ENCODE assay signal across 20 cellular contexts in genomic region chr2:137333386-137333972, GRCh38.
DNase-seq lines count a peak whose midpoint lies in the region; ATAC-seq, FAIRE-seq and TF ChIP-seq lines count a peak whose summit lies in the region.
"Had no signal": no experiment of that assay in that cellular context is flagged by ENCODE, and none has a peak within 500 bp of the region (broad histone marks: within the 10 kb centered on the region; RNA-seq: fewer than 3 reads in every experiment).

No MANE protein-coding gene starts in this region.

- no peak for ATAC-seq in GM21723 (IDR thresholded peaks at IDR 0.05; ENCODE audit: unreplicated experiment)
- ATAC-seq: activated CD4-positive, alpha-beta T cell treated with anti-CD3 and anti-CD28 coated beads for 36 hours; activated T-cell treated with anti-CD3 and anti-CD28 coated beads, Interleukin-2, amount 50 U/mL, for 72 hours; gastroesophageal sphincter; stimulated activated memory B cell treated with anti-CD40 and anti-IgM and Interleukin-4, amounts not matched to agents 10 μg/mL and 1 μg/mL and 100 μg/mL, for 72 hours; T-helper 17 cell had no signal

- TF ChIP-seq CTCF in astrocyte (IDR thresholded peaks at IDR 0.05; ENCODE audit: insufficient read depth, low read depth, low read length): no peak

- H2BK5ac ChIP-seq in mesendoderm (ENCODE audit: low read length): no peak overlapping the region

- no peak overlapping the region for H3K4me2 ChIP-seq in astrocyte (ENCODE audit: low read length)
- no peak overlapping the region for H3K4me2 ChIP-seq in mesendoderm (ENCODE audit: low read length)

- H2AFZ ChIP-seq in astrocyte (ENCODE audit: low read depth, low read length): no peak overlapping the region

- no CpG with 5 or more reads among the region's 2 CpGs for WGBS in mesendoderm (ENCODE audit: extremely low coverage, insufficient coverage, low lambda C conversion rate)

- H3K27ac Mint-ChIP-seq in astrocyte (ENCODE audit: unreplicated experiment): peak overlapping the region; percentile 59
- H3K27ac Mint-ChIP-seq: activated CD4-positive, alpha-beta T cell treated with anti-CD3 and anti-CD28 coated beads for 36 hours; activated T-cell treated with anti-CD3 and anti-CD28 coated beads, Interleukin-2, amount 50 U/mL, for 72 hours; naive B cell; stimulated activated memory B cell treated with anti-CD40 and anti-IgM and Interleukin-4, amounts not matched to agents 10 μg/mL and 1 μg/mL and 100 μg/mL, for 72 hours; T-helper 17 cell had no signal

- no peak overlapping the region for H4K5ac ChIP-seq in mesendoderm (ENCODE audit: low read length)

- H2BK15ac ChIP-seq in mesendoderm (replicated peaks; ENCODE audit: low read depth): no peak overlapping the region

- H3K4me1 ChIP-seq in astrocyte (ENCODE audit: insufficient read depth, low read length): no peaks in the 10 kb centered on the region
- no peaks in the 10 kb centered on the region for H3K4me1 ChIP-seq in mesendoderm (ENCODE audit: control insufficient read depth, low read depth, low read length)

- H3K23ac ChIP-seq in mesendoderm (ENCODE audit: low read length): no peak overlapping the region

- no peaks in the 10 kb centered on the region for H3K79me1 ChIP-seq in mesendoderm (ENCODE audit: low read length)

- FAIRE-seq in HTR-8/SVneo (lab: Jason Lieb, UNC) (no peak), astrocyte (lab: Jason Lieb, UNC) (no peak)

- no peak overlapping the region for H2BK120ac ChIP-seq in mesendoderm (ENCODE audit: low read depth, low read length)

- peaks cover 12% of the 10 kb centered on the region for H3K4me1 Mint-ChIP-seq in astrocyte (ENCODE audit: low read depth, unreplicated experiment)
- H3K4me1 Mint-ChIP-seq: activated CD4-positive, alpha-beta T cell treated with anti-CD3 and anti-CD28 coated beads for 36 hours; naive B cell; stimulated activated memory B cell treated with anti-CD40 and anti-IgM and Interleukin-4, amounts not matched to agents 10 μg/mL and 1 μg/mL and 100 μg/mL, for 72 hours; T-helper 17 cell had no signal

- H3K4ac ChIP-seq in mesendoderm (ENCODE audit: low read depth, low read length): no peak overlapping the region

- H3K18ac ChIP-seq in mesendoderm (ENCODE audit: low read length): no peak overlapping the region

- H3K4me3 Mint-ChIP-seq in astrocyte (ENCODE audit: unreplicated experiment): no peak overlapping the region
- H3K4me3 Mint-ChIP-seq: activated CD4-positive, alpha-beta T cell treated with anti-CD3 and anti-CD28 coated beads for 36 hours; activated T-cell treated with anti-CD3 and anti-CD28 coated beads, Interleukin-2, amount 50 U/mL, for 72 hours; naive B cell; stimulated activated memory B cell treated with anti-CD40 and anti-IgM and Interleukin-4, amounts not matched to agents 10 μg/mL and 1 μg/mL and 100 μg/mL, for 72 hours; T-helper 17 cell had no signal

- H3K27ac ChIP-seq in astrocyte (ENCODE audit: low read depth, low read length) (no peak overlapping the region), mesendoderm (ENCODE audit: low read depth, low read length) (no peak overlapping the region)
- H3K27ac ChIP-seq: C4-2B, dorsolateral prefrontal cortex, gastroesophageal sphincter had no signal

- no peak overlapping the region for H4K8ac ChIP-seq in mesendoderm (ENCODE audit: low read depth, low read length)

- H4K20me1 ChIP-seq in astrocyte (ENCODE audit: insufficient read depth, low read length): no peaks in the 10 kb centered on the region

- H3K9ac ChIP-seq in astrocyte (ENCODE audit: low read length) (no peak overlapping the region), mesendoderm (ENCODE audit: low read length) (no peak overlapping the region)

- H2AK5ac ChIP-seq in mesendoderm (ENCODE audit: low read length): no peak overlapping the region

- H3K9me3 ChIP-seq in astrocyte (ENCODE audit: insufficient read depth, low read depth, low read length): no peaks in the 10 kb centered on the region
- H3K9me3 ChIP-seq: gastroesophageal sphincter had no signal

- H3K36me3 ChIP-seq in astrocyte (ENCODE audit: insufficient read depth, low read length): no peaks in the 10 kb centered on the region
- H3K36me3 ChIP-seq in mesendoderm (ENCODE audit: control insufficient read depth, insufficient read depth, low read length): no peaks in the 10 kb centered on the region
- H3K36me3 ChIP-seq: gastroesophageal sphincter had no signal

- no peak overlapping the region for H3K56ac ChIP-seq in mesendoderm (ENCODE audit: low read length)

- no peaks in the 10 kb centered on the region for H3K79me2 ChIP-seq in astrocyte (ENCODE audit: insufficient read depth, low read length)
- H3K79me2 ChIP-seq in mesendoderm (ENCODE audit: control insufficient read depth, insufficient read depth, low read length): no peaks in the 10 kb centered on the region

- H3K27me3 ChIP-seq in astrocyte (ENCODE audit: insufficient read depth, low read length): no peaks in the 10 kb centered on the region
- H3K27me3 ChIP-seq in mesendoderm (ENCODE audit: insufficient read depth, low read length, poor library complexity): no peaks in the 10 kb centered on the region
- H3K27me3 ChIP-seq: gastroesophageal sphincter had no signal

- no peaks in the 10 kb centered on the region for H3K27me3 Mint-ChIP-seq in astrocyte (ENCODE audit: low read depth, unreplicated experiment)
- H3K27me3 Mint-ChIP-seq: activated CD4-positive, alpha-beta T cell treated with anti-CD3 and anti-CD28 coated beads for 36 hours; naive B cell; stimulated activated memory B cell treated with anti-CD40 and anti-IgM and Interleukin-4, amounts not matched to agents 10 μg/mL and 1 μg/mL and 100 μg/mL, for 72 hours; T-helper 17 cell had no signal

- H3K36me3 Mint-ChIP-seq in astrocyte (ENCODE audit: low read depth, unreplicated experiment): no peaks in the 10 kb centered on the region
- H3K36me3 Mint-ChIP-seq: naive B cell; stimulated activated memory B cell treated with anti-CD40 and anti-IgM and Interleukin-4, amounts not matched to agents 10 μg/mL and 1 μg/mL and 100 μg/mL, for 72 hours had no signal

- no peak overlapping the region for H3K4me3 ChIP-seq in astrocyte (ENCODE audit: insufficient read depth, low read depth, low read length)
- no peak overlapping the region for H3K4me3 ChIP-seq in mesendoderm (ENCODE audit: low read length)
- H3K4me3 ChIP-seq: dorsolateral prefrontal cortex, gastroesophageal sphincter had no signal

- DNase-seq in EH (ENCODE audit: low read depth) (peak; percentile 72), HTR-8/SVneo (ENCODE audit: insufficient read length, low spot score) (peak; percentile 2), astrocyte (ENCODE audit: low read depth) (no peak), left kidney (ENCODE audit: low read depth, low spot score) (peak; percentile 13), mesendoderm (no peak)
- DNase-seq in activated CD4-positive, alpha-beta T cell treated with anti-CD3 and anti-CD28 coated beads, Interleukin-2, amount 50 U/mL, for 4 hours: no peak
- DNase-seq in activated T-cell treated with anti-CD3 and anti-CD28 coated beads, Interleukin-2, amount 50 U/mL, for 1 hour: no peak
- DNase-seq: activated CD4-positive, alpha-beta T cell treated with anti-CD3 and anti-CD28 coated beads for 36 hours; activated T-cell treated with anti-CD3 and anti-CD28 coated beads, Interleukin-2, amount 50 U/mL, for 72 hours; amniotic stem cell; dorsolateral prefrontal cortex; HCEC 1CT; naive B cell; retina; stimulated activated CD4-positive, alpha-beta T cell treated with anti-CD3 and anti-CD28 coated beads, Interleukin-4, amount 100 ng/mL, for 4 hours; T-helper 17 cell had no signal

- peaks cover 4% of the 10 kb centered on the region for H3K9me3 Mint-ChIP-seq in astrocyte (ENCODE audit: unreplicated experiment)
- H3K9me3 Mint-ChIP-seq: stimulated activated memory B cell treated with anti-CD40 and anti-IgM and Interleukin-4, amounts not matched to agents 10 μg/mL and 1 μg/mL and 100 μg/mL, for 72 hours had no signal

Comparison
In these comparisons a context has a peak if more than half of its experiments do, and no peak if none do; other contexts are left out.
1. DNase-seq: peak in EH (single experiment), HTR-8/SVneo (single experiment) and left kidney (single experiment); none in astrocyte (single experiment), activated CD4-positive, alpha-beta T cell treated with anti-CD3 and anti-CD28 coated beads, Interleukin-2, amount 50 U/mL, for 4 hours (0 of 2), mesendoderm (single experiment) and activated T-cell treated with anti-CD3 and anti-CD28 coated beads, Interleukin-2, amount 50 U/mL, for 1 hour (single experiment).